Comparison of ENCODE assay signal across 1 cellular context in genomic region chr3:170180952-170181876, GRCh38.
A peak's percentile ranks its signal among the peaks of the same experiment; 100 is the strongest.
TF ChIP-seq lines count a peak whose summit lies in the region.

Gene PHC3 (minus strand): TSS chr3:170181733. CDS start chr3:170181715, 18 bp downstream.

TF ChIP-seq in HepG2, 621 proteins besides CTCF, POLR2A, EP300 and RAD21 (continued from another document and continues in another):
- TF ChIP-seq BRF2 (CRISPR knock-in tag; IDR thresholded peaks at IDR 0.05) (no peak), ZBTB34 (CRISPR knock-in tag; IDR thresholded peaks at IDR 0.05) (no peak), ETV6 (CRISPR knock-in tag; conservative IDR thresholded peaks at IDR 0.05) (no peak), ZNF639 (CRISPR knock-in tag; conservative IDR thresholded peaks at IDR 0.05) (no peak), JUN (CRISPR knock-in tag; IDR thresholded peaks at IDR 0.05) (no peak), PRPF4 (IDR thresholded peaks at IDR 0.05; ENCODE audit: low read depth, low read length, poor library complexity, severe bottlenecking) (no peak), ZNF18 (CRISPR knock-in tag; IDR thresholded peaks at IDR 0.05; ENCODE audit: insufficient replicate concordance) (peak; percentile 70), MYPOP (CRISPR knock-in tag; IDR thresholded peaks at IDR 0.05) (peak; percentile 15; the same call in 1 of the 2 replicates), TBX3 (IDR thresholded peaks at IDR 0.05; ENCODE audit: borderline replicate concordance) (peak; percentile 9; the same call in 1 of the 2 replicates), KLF13 (CRISPR knock-in tag; IDR thresholded peaks at IDR 0.05) (0 out of 2 replicates have a peak, but pooled peaks have one; percentile 39), PHF21A (CRISPR knock-in tag; IDR thresholded peaks at IDR 0.05) (no peak), NFRKB (IDR thresholded peaks at IDR 0.05) (peak; percentile 76; the same call in 1 of the 2 replicates), SRF (IDR thresholded peaks at IDR 0.05; ENCODE audit: low read depth, low read length) (no peak), RELA (CRISPR knock-in tag; IDR thresholded peaks at IDR 0.05) (no peak), ARNT2 (CRISPR knock-in tag; IDR thresholded peaks at IDR 0.05; ENCODE audit: low read depth) (0 out of 2 replicates have a peak, but pooled peaks have one; percentile 27), FLYWCH1 (CRISPR knock-in tag; IDR thresholded peaks at IDR 0.05) (no peak), ZMAT5 (CRISPR knock-in tag; IDR thresholded peaks at IDR 0.05; ENCODE audit: borderline replicate concordance, low read depth) (no peak), ZFP1 (CRISPR knock-in tag; IDR thresholded peaks at IDR 0.05) (0 out of 2 replicates have a peak, but pooled peaks have one; percentile 15), LBX2 (CRISPR knock-in tag; IDR thresholded peaks at IDR 0.05; ENCODE audit: borderline replicate concordance) (0 out of 2 replicates have a peak, but pooled peaks have one; percentile 8), ZNF263 (CRISPR knock-in tag; IDR thresholded peaks at IDR 0.05) (no peak), ZBTB20 (CRISPR knock-in tag; IDR thresholded peaks at IDR 0.05; ENCODE audit: borderline replicate concordance, low read depth) (0 out of 2 replicates have a peak, but pooled peaks have one; percentile 17), MIER3 (CRISPR knock-in tag; IDR thresholded peaks at IDR 0.05; ENCODE audit: borderline replicate concordance) (no peak), ZSCAN22 (CRISPR knock-in tag; IDR thresholded peaks at IDR 0.05) (no peak), ZNF879 (CRISPR knock-in tag; IDR thresholded peaks at IDR 0.05) (peak; percentile 57; the same call in 1 of the 2 replicates), U2AF1 (optimal IDR thresholded peaks at IDR 0.05; ENCODE audit: low read depth, low read length) (peak; percentile 6), ZNF160 (CRISPR knock-in tag; IDR thresholded peaks at IDR 0.05) (no peak), ZNF205 (CRISPR knock-in tag; IDR thresholded peaks at IDR 0.05) (no peak), HNRNPUL1 (IDR thresholded peaks at IDR 0.05; ENCODE audit: low read depth, low read length) (no peak), ZNF891 (CRISPR knock-in tag; IDR thresholded peaks at IDR 0.05) (0 out of 2 replicates have a peak, but pooled peaks have one; percentile 21), SNAPC2 (CRISPR knock-in tag; IDR thresholded peaks at IDR 0.05) (no peak), HOMEZ (CRISPR knock-in tag; IDR thresholded peaks at IDR 0.05; ENCODE audit: low read depth) (0 out of 2 replicates have a peak, but pooled peaks have one; percentile 5), PAX8 (CRISPR knock-in tag; IDR thresholded peaks at IDR 0.05; ENCODE audit: borderline replicate concordance) (0 out of 2 replicates have a peak, but pooled peaks have one; percentile 58), DNMT3B (CRISPR knock-in tag; conservative IDR thresholded peaks at IDR 0.05) (no peak; the same call in 1 of the 2 replicates), ZNF773 (CRISPR knock-in tag; IDR thresholded peaks at IDR 0.05; ENCODE audit: borderline replicate concordance) (no peak; the same call in 1 of the 2 replicates), PATZ1 (CRISPR knock-in tag; IDR thresholded peaks at IDR 0.05) (peak; percentile 90), ZNF432 (CRISPR knock-in tag; IDR thresholded peaks at IDR 0.05; ENCODE audit: borderline replicate concordance) (no peak), XBP1 (CRISPR knock-in tag; IDR thresholded peaks at IDR 0.05) (no peak), ZNF512 (CRISPR knock-in tag; IDR thresholded peaks at IDR 0.05) (no peak), KAT8 (CRISPR knock-in tag; IDR thresholded peaks at IDR 0.05) (peak; percentile 59), STAT5B (CRISPR knock-in tag; IDR thresholded peaks at IDR 0.05) (no peak), NAIF1 (CRISPR knock-in tag; IDR thresholded peaks at IDR 0.05; ENCODE audit: borderline replicate concordance) (peak; percentile 82; the same call in 1 of the 2 replicates), ZNF335 (CRISPR knock-in tag; IDR thresholded peaks at IDR 0.05) (no peak), IRX3 (CRISPR knock-in tag; IDR thresholded peaks at IDR 0.05; ENCODE audit: borderline replicate concordance, low read depth) (no peak), SALL2 (CRISPR knock-in tag; IDR thresholded peaks at IDR 0.05) (no peak), ZBTB7B (CRISPR knock-in tag; IDR thresholded peaks at IDR 0.05) (peak; percentile 34; the same call in 1 of the 2 replicates), ARNTL (CRISPR knock-in tag; IDR thresholded peaks at IDR 0.05) (peak; percentile 58; the same call in 1 of the 2 replicates), SMYD3 (CRISPR knock-in tag; IDR thresholded peaks at IDR 0.05) (no peak), MTF2 (CRISPR knock-in tag; IDR thresholded peaks at IDR 0.05; ENCODE audit: borderline replicate concordance) (no peak), ZNF841 (CRISPR knock-in tag; IDR thresholded peaks at IDR 0.05; ENCODE audit: borderline replicate concordance) (peak; percentile 62; the same call in 1 of the 2 replicates), PREB (CRISPR knock-in tag; IDR thresholded peaks at IDR 0.05) (no peak), PRMT3 (CRISPR knock-in tag; IDR thresholded peaks at IDR 0.05; ENCODE audit: borderline replicate concordance, low read depth) (no peak), EZH2 (conservative IDR thresholded peaks at IDR 0.05; ENCODE audit: low read depth, low read length) (no peak), KDM5A (IDR thresholded peaks at IDR 0.05; ENCODE audit: borderline replicate concordance, low read length) (peak; percentile 63; the same call in 1 of the 2 replicates), ZGPAT (CRISPR knock-in tag; IDR thresholded peaks at IDR 0.05) (peak; percentile 69)
